8 cellular contexts compared by ENCODE assay signal in the genomic region with DNA sequence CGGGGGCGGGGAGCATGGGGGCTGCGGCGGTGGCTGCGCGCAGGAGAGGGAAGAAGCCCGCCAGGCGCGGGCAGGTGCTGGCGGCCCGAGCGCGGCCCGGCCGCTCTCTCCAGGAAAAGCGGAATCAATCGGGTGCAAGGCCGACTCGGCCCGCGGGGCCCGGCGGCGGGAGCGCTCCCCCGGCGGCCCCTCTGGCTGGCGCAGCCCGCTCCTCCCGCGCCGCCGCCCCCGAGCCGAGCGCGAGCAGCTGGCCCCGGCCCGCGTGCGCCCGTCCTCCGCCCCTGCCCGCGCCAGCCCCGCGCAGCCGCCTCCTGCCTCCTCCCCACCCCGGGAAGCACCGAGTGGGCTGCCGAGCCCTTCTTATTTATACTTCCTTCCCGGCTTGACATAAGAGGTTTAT. TPM values are rescaled to one million over a fixed set of nuclear protein-coding genes. Genes with fewer than 3 reads are reported as not detected.
DNase-seq lines count a peak whose midpoint lies in the region; ATAC-seq and TF ChIP-seq lines count a peak whose summit lies in the region.

A gene with protein sequence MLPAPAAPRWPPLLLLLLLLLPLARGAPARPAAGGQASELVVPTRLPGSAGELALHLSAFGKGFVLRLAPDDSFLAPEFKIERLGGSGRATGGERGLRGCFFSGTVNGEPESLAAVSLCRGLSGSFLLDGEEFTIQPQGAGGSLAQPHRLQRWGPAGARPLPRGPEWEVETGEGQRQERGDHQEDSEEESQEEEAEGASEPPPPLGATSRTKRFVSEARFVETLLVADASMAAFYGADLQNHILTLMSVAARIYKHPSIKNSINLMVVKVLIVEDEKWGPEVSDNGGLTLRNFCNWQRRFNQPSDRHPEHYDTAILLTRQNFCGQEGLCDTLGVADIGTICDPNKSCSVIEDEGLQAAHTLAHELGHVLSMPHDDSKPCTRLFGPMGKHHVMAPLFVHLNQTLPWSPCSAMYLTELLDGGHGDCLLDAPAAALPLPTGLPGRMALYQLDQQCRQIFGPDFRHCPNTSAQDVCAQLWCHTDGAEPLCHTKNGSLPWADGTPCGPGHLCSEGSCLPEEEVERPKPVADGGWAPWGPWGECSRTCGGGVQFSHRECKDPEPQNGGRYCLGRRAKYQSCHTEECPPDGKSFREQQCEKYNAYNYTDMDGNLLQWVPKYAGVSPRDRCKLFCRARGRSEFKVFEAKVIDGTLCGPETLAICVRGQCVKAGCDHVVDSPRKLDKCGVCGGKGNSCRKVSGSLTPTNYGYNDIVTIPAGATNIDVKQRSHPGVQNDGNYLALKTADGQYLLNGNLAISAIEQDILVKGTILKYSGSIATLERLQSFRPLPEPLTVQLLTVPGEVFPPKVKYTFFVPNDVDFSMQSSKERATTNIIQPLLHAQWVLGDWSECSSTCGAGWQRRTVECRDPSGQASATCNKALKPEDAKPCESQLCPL (minus strand): TSS at position 339 of the 400 bp plus-strand sequence. CDS start 323 bp downstream, at position 16.

- DNase-seq in AG10803 (ENCODE audit: low read depth) (no peak), NB4 (ENCODE audit: low read depth) (peak; percentile 40), SKM-1 treated with dmso at 0.1 percent for 144 hours (lab: John Stamatoyannopoulos, UW; ENCODE audit: unreplicated experiment) (no peak), cortex of kidney (lab: John Stamatoyannopoulos, UW) (no peak), dermis blood vessel endothelial cell (no peak)
- DNase-seq in effector memory CD8-positive, alpha-beta T cell = no peak

- TF ChIP-seq CTCF in AG10803 (conservative IDR thresholded peaks at IDR 0.05; ENCODE audit: low read length) (no peak), NB4 (IDR thresholded peaks at IDR 0.05; ENCODE audit: low read depth, low read length) (no peak), nephron (IDR thresholded peaks at IDR 0.05; ENCODE audit: unreplicated experiment in 3 of 3) (no peak)

- H3K9me3 Mint-ChIP-seq in effector memory CD8-positive, alpha-beta T cell = no peaks in the 10 kb centered on the region
- H3K9me3 Mint-ChIP-seq in nephron = no peaks in the 10 kb centered on the region

- peak; percentile 46 for ATAC-seq in effector memory CD8-positive, alpha-beta T cell (replicated peaks)
- no peak for ATAC-seq in HG03196 (IDR thresholded peaks at IDR 0.05; ENCODE audit: unreplicated experiment)

- TF ChIP-seq POLR2A in NB4 (IDR thresholded peaks at IDR 0.05; ENCODE audit: extremely low read depth, insufficient read length) = no peak

- H3K4me3 Mint-ChIP-seq in effector memory CD8-positive, alpha-beta T cell = peak within 1 kb of the TSS; percentile 75 to 84
- peak within 1 kb of the TSS; percentile 89 to 90 (median 89) for H3K4me3 Mint-ChIP-seq in nephron

- H3K36me3 Mint-ChIP-seq in effector memory CD8-positive, alpha-beta T cell (ENCODE audit: insufficient read depth) = no peaks in the 10 kb centered on the region
- H3K36me3 Mint-ChIP-seq in nephron (ENCODE audit: low read depth) = no peaks in the 10 kb centered on the region

- peaks cover 73 to 78% of the 10 kb centered on the region in 2 donors for H3K27me3 Mint-ChIP-seq in effector memory CD8-positive, alpha-beta T cell
- H3K27me3 Mint-ChIP-seq in nephron (ENCODE audit: low read depth) = peaks cover 65% of the 10 kb centered on the region

- H3K4me3 ChIP-seq in AG10803 (ENCODE audit: low read length) = peak within 1 kb of the TSS; percentile 17
- H3K4me3 ChIP-seq in NB4 (ENCODE audit: low read depth, low read length) = no peak within 1 kb of the TSS

- H3K4me1 Mint-ChIP-seq in effector memory CD8-positive, alpha-beta T cell (ENCODE audit: low read depth in 2 of 2) = peaks cover 14 to 15% of the 10 kb centered on the region in 2 donors
- H3K4me1 Mint-ChIP-seq in nephron = peaks cover 18% of the 10 kb centered on the region

- H3K27ac Mint-ChIP-seq in effector memory CD8-positive, alpha-beta T cell = no peak within 1 kb of the TSS
- H3K27ac Mint-ChIP-seq in nephron = peak within 1 kb of the TSS in 2 of 3 experiments; percentile 19 to 58

RNA-seq across cellular contexts. Expression of the gene that starts here (rescaled TPM):
- not detected in 2 replicates for total RNA-seq in dermis blood vessel endothelial cell

Comparison
In these comparisons a context has a peak if more than half of its experiments do, and no peak if none do; other contexts are left out.
1. H3K27ac Mint-ChIP-seq: peak in nephron (2 of 3); none in effector memory CD8-positive, alpha-beta T cell (0 of 2).